ENCODE assay signal across 22 cellular contexts in the genomic region with DNA sequence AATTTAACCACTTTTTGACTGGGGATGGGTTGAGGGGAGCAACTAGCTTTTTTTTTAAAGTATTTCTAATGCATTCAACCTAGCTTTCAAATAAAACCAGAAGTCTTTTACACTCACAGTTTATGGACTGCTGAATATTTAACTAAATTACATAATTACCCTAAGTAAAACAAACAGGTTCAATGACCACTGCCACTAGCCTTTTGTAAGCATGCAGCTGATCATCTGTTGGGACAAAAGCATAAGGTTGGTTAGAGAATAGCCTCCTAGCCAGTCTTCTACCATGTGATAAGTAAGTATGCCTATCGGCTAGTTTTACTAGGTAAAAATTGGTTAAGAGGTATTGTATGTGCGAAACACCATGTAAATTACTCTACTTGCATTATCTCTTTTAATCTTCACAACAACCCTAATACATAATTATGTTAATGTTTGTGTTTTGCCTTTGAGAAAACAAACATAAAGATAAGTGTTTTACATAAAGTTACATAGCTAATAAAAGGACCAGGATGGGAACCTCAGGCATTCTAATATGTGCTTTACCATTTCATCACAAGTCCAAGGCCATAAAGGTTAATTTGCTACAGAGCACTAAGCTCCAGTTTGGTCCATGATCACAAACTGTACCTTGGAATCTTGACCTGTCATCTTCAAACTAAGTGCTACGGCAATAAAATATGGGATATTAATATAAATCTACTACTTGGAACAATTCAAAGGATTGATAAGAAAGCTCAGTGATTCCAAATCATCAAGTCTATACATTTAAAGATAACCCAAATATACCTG.
"Had no signal": no experiment of that assay in that cellular context is flagged by ENCODE, and none has a peak within 500 bp of the region (broad histone marks: within the 10 kb centered on the region; RNA-seq: fewer than 3 reads in every experiment).

No MANE protein-coding gene starts in this region.

- H3K9me3 Mint-ChIP-seq: activated B cell treated with CpG ODN at 0.5 μM for 24 hours; activated CD4-positive, alpha-beta T cell treated with anti-CD3 and anti-CD28 coated beads, Interleukin-2, amount 10 ng/mL, durations not matched to agents 24 days and 14 days; activated naive CD4-positive, alpha-beta T cell treated with anti-CD3 and anti-CD28 coated beads, Interleukin-2, amount 50 U/mL, for 24 hours; activated T-cell treated with anti-CD3 and anti-CD28 coated beads, Interleukin-2, amount 50 U/mL, for 24 hours; activated T-helper 1 cell treated with anti-CD3 and anti-CD28 coated beads, Interleukin-12 subunit alpha, Interleukin-12 subunit beta, Interleukin-2, Interleukin-4 antibody, amounts not matched to agents 30 ng/mL and 10 ng/mL and 1 ng/mL, durations not matched to agents 14 hours and 24 hours and 36 hours; T-cell had no signal

- H3K27me3 Mint-ChIP-seq: activated B cell treated with CpG ODN at 0.5 μM for 24 hours; activated CD4-positive, alpha-beta T cell treated with anti-CD3 and anti-CD28 coated beads, Interleukin-2, amount 10 ng/mL, durations not matched to agents 24 days and 14 days; activated CD8-positive, alpha-beta memory T cell treated with anti-CD3 and anti-CD28 coated beads, Interleukin-2, amount 10 ng/mL, durations not matched to agents 7 days and 5 days; activated naive CD4-positive, alpha-beta T cell treated with anti-CD3 and anti-CD28 coated beads, Interleukin-2, amount 50 U/mL, for 24 hours; activated T-cell treated with anti-CD3 and anti-CD28 coated beads, Interleukin-2, amount 50 U/mL, for 24 hours; T-cell had no signal

- H3K4me3 ChIP-seq: body of pancreas had no signal

- H3K36me3 Mint-ChIP-seq: activated CD8-positive, alpha-beta memory T cell treated with anti-CD3 and anti-CD28 coated beads, Interleukin-2, amount 10 ng/mL, durations not matched to agents 7 days and 5 days; activated naive CD4-positive, alpha-beta T cell treated with anti-CD3 and anti-CD28 coated beads, Interleukin-2, amount 50 U/mL, for 24 hours had no signal

- H3K27ac Mint-ChIP-seq: activated B cell treated with CpG ODN at 0.5 μM for 24 hours; activated CD4-positive, alpha-beta T cell treated with anti-CD3 and anti-CD28 coated beads, Interleukin-2, amount 10 ng/mL, durations not matched to agents 24 days and 14 days; activated CD8-positive, alpha-beta memory T cell treated with anti-CD3 and anti-CD28 coated beads, Interleukin-2, amount 10 ng/mL, durations not matched to agents 7 days and 5 days; activated naive CD4-positive, alpha-beta T cell treated with anti-CD3 and anti-CD28 coated beads, Interleukin-2, amount 50 U/mL, for 24 hours; activated T-cell treated with anti-CD3 and anti-CD28 coated beads, Interleukin-2, amount 50 U/mL, for 24 hours; activated T-helper 1 cell treated with anti-CD3 and anti-CD28 coated beads, Interleukin-12 subunit alpha, Interleukin-12 subunit beta, Interleukin-2, Interleukin-4 antibody, amounts not matched to agents 30 ng/mL and 10 ng/mL and 1 ng/mL, durations not matched to agents 14 hours and 24 hours and 36 hours; T-cell had no signal

- H3K4me3 Mint-ChIP-seq: activated B cell treated with CpG ODN at 0.5 μM for 24 hours; activated CD4-positive, alpha-beta T cell treated with anti-CD3 and anti-CD28 coated beads, Interleukin-2, amount 10 ng/mL, durations not matched to agents 24 days and 14 days; activated CD8-positive, alpha-beta memory T cell treated with anti-CD3 and anti-CD28 coated beads, Interleukin-2, amount 10 ng/mL, durations not matched to agents 7 days and 5 days; activated naive CD4-positive, alpha-beta T cell treated with anti-CD3 and anti-CD28 coated beads, Interleukin-2, amount 50 U/mL, for 24 hours; activated T-cell treated with anti-CD3 and anti-CD28 coated beads, Interleukin-2, amount 50 U/mL, for 24 hours; activated T-helper 1 cell treated with anti-CD3 and anti-CD28 coated beads, Interleukin-12 subunit alpha, Interleukin-12 subunit beta, Interleukin-2, Interleukin-4 antibody, amounts not matched to agents 30 ng/mL and 10 ng/mL and 1 ng/mL, durations not matched to agents 14 hours and 24 hours and 36 hours; T-cell had no signal

- H3K9me3 ChIP-seq: body of pancreas had no signal

- DNase-seq: activated B cell treated with CpG ODN at 0.5 μM for 24 hours; activated CD4-positive, alpha-beta T cell treated with anti-CD3 and anti-CD28 coated beads for 1 hour; activated CD4-positive, alpha-beta T cell treated with anti-CD3 and anti-CD28 coated beads, Interleukin-2, amount 10 ng/mL, durations not matched to agents 24 days and 14 days; activated CD4-positive, alpha-beta T cell treated with anti-CD3 and anti-CD28 coated beads, Interleukin-2, amount 50 U/mL, for 48 hours; activated CD8-positive, alpha-beta memory T cell treated with anti-CD3 and anti-CD28 coated beads, Interleukin-2, amount 10 ng/mL, durations not matched to agents 7 days and 5 days; activated effector memory CD4-positive, alpha-beta T cell treated with Interleukin-2 at 50 U/mL for 16 hours; activated naive CD4-positive, alpha-beta T cell; activated T-cell treated with anti-CD3 and anti-CD28 coated beads, Interleukin-2, amount 50 U/mL, for 24 hours; aorta; body of pancreas; central memory CD4-positive, alpha-beta T cell; Kasumi-1; KBM-7; NCI-H1092; NCI-H1694 treated with DMSO at 0.1 percent for 48 hours; NCI-H2029 treated with DMSO at 0.1 percent for 48 hours; NCI-H510A treated with DMSO at 0.1 percent for 48 hours; SIG-M5; T-cell; T1000 had no signal

- H3K4me1 ChIP-seq: body of pancreas had no signal

- H3K27me3 ChIP-seq: body of pancreas had no signal

- ATAC-seq: body of pancreas, T-cell had no signal

- H3K27ac ChIP-seq: body of pancreas had no signal
